In genomic region chr6:127999032-127999431, GRCh38 we compare ENCODE assay signal across 18 cellular contexts.
DNase-seq lines count a peak whose midpoint lies in the region; ATAC-seq lines count a peak whose summit lies in the region.
"Had no signal": no experiment of that assay in that cellular context is flagged by ENCODE, and none has a peak within 500 bp of the region (broad histone marks: within the 10 kb centered on the region; RNA-seq: fewer than 3 reads in every experiment).

No MANE protein-coding gene starts in this region.

- H3K9me3 Mint-ChIP-seq in activated T-cell treated with anti-CD3 and anti-CD28 coated beads, Interleukin-2, amount 50 U/mL, for 4 hours = no peaks in the 10 kb centered on the region
- H3K9me3 Mint-ChIP-seq in activated naive CD8-positive, alpha-beta T cell (ENCODE audit: low read depth) = no peaks in the 10 kb centered on the region
- peaks cover 0 to 3% (median 0%) of the 10 kb centered on the region in 9 donors for H3K9me3 Mint-ChIP-seq in naive thymus-derived CD8-positive, alpha-beta T cell
- H3K9me3 Mint-ChIP-seq: CD4-positive, alpha-beta memory T cell; H9 had no signal

- no peak for DNase-seq in activated T-cell treated with anti-CD3 and anti-CD28 coated beads, Interleukin-2, amount 50 U/mL, for 4 hours
- no peak for DNase-seq in activated T-cell treated with anti-CD3 and anti-CD28 coated beads for 4 hours
- DNase-seq in naive thymus-derived CD8-positive, alpha-beta T cell = no peak
- DNase-seq in putamen (ENCODE audit: low spot score) = no peak
- no peak for DNase-seq in NCI-H1930 (lab: John Stamatoyannopoulos, UW)
- DNase-seq in KG1 (lab: John Stamatoyannopoulos, UW) = no peak
- DNase-seq: Calu3; CD4-positive, alpha-beta memory T cell; EL; H9; Karpas-422; NCI-H1417 treated with DMSO at 0.1 percent for 48 hours; NCI-H187 treated with DMSO at 0.1 percent for 48 hours; Peyer's patch had no signal

- ATAC-seq in activated T-cell treated with anti-CD3 and anti-CD28 coated beads, Interleukin-2, amount 50 U/mL, for 4 hours = peak; percentile 21 to 46
- peak in 1 of 2 donors; percentile 43 for ATAC-seq in naive thymus-derived CD8-positive, alpha-beta T cell
- ATAC-seq: A549, GM12878, Right ventricle myocardium inferior had no signal

- no peaks in the 10 kb centered on the region for H3K27me3 Mint-ChIP-seq in activated T-cell treated with anti-CD3 and anti-CD28 coated beads, Interleukin-2, amount 50 U/mL, for 4 hours (ENCODE audit: low read depth)
- H3K27me3 Mint-ChIP-seq in activated naive CD8-positive, alpha-beta T cell = no peaks in the 10 kb centered on the region
- H3K27me3 Mint-ChIP-seq in naive thymus-derived CD8-positive, alpha-beta T cell = no peaks in the 10 kb centered on the region
- H3K27me3 Mint-ChIP-seq: CD4-positive, alpha-beta memory T cell had no signal

- POLR2A ChIA-PET in naive thymus-derived CD8-positive, alpha-beta T cell (lab: Charles Lee) = interaction anchor here (0.9 to 4.8 kb wide), 4 partner anchors 9 to 21 kb away, joined by 3 to 37 read pairs (median 3); no protein-coding TSS in a partner anchor

- H3K27ac Mint-ChIP-seq in activated naive CD8-positive, alpha-beta T cell = peak overlapping the region; percentile 90
- peak overlapping the region; percentile 83 to 98 (median 94) for H3K27ac Mint-ChIP-seq in naive thymus-derived CD8-positive, alpha-beta T cell
- H3K27ac Mint-ChIP-seq: CD4-positive, alpha-beta memory T cell had no signal

- H3K36me3 Mint-ChIP-seq in activated T-cell treated with anti-CD3 and anti-CD28 coated beads, Interleukin-2, amount 50 U/mL, for 4 hours (ENCODE audit: insufficient read depth) = no peaks in the 10 kb centered on the region
- H3K36me3 Mint-ChIP-seq in activated naive CD8-positive, alpha-beta T cell = peaks cover 6% of the 10 kb centered on the region
- H3K36me3 Mint-ChIP-seq in naive thymus-derived CD8-positive, alpha-beta T cell = peaks cover 0 to 1% (median 0%) of the 10 kb centered on the region in 3 donors
- H3K36me3 Mint-ChIP-seq: CD4-positive, alpha-beta memory T cell had no signal

- peaks cover 25% of the 10 kb centered on the region for H3K4me1 Mint-ChIP-seq in activated T-cell treated with anti-CD3 and anti-CD28 coated beads, Interleukin-2, amount 50 U/mL, for 4 hours (ENCODE audit: low read depth)
- H3K4me1 Mint-ChIP-seq in activated naive CD8-positive, alpha-beta T cell (ENCODE audit: low read depth) = peaks cover 76% of the 10 kb centered on the region
- H3K4me1 Mint-ChIP-seq in naive thymus-derived CD8-positive, alpha-beta T cell = peaks cover 33 to 70% (median 67%) of the 10 kb centered on the region in 4 donors

- H3K4me3 Mint-ChIP-seq in activated T-cell treated with anti-CD3 and anti-CD28 coated beads, Interleukin-2, amount 50 U/mL, for 4 hours = no peak overlapping the region
- peak overlapping the region; percentile 21 for H3K4me3 Mint-ChIP-seq in activated naive CD8-positive, alpha-beta T cell
- peak overlapping the region; percentile 28 to 90 (median 84) for H3K4me3 Mint-ChIP-seq in naive thymus-derived CD8-positive, alpha-beta T cell
- H3K4me3 Mint-ChIP-seq: CD4-positive, alpha-beta memory T cell; H9 had no signal
